ENCODE assay signal across 13 cellular contexts in the genomic region with DNA sequence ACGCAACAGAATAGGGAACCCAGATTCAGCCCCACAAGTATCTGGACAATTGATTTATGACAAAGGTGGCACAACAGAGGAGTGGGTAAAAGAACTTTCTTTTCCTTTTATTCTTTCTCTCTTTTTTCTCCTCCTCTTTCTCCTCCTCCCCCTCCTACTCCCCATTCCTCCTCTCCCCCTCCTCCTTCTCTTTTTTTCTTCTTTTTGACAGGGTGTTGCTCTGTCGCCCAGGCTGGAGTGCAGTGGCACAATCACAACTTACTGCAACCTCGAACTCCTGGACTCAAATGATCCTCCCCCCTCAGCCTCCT. TPM values are rescaled to one million over a fixed set of nuclear protein-coding genes. Genes with fewer than 3 reads are reported as not detected.
DNase-seq lines count a peak whose midpoint lies in the region; TF ChIP-seq lines count a peak whose summit lies in the region.
"Had no signal": no experiment of that assay in that cellular context is flagged by ENCODE, and none has a peak within 500 bp of the region (broad histone marks: within the 10 kb centered on the region; RNA-seq: fewer than 3 reads in every experiment).

No MANE protein-coding gene starts in this region.

- H3K4ac ChIP-seq in mesenchymal stem cell (ENCODE audit: low read depth in 1 of 2, low read length in 2 of 2) = no peak overlapping the region

- H3K4me3 ChIP-seq in mesenchymal stem cell (ENCODE audit: insufficient read depth in 1 of 2, low read depth in 1 of 2, low read length in 2 of 2) (peak overlapping the region in 1 of 2 experiments; percentile 83), brain microvascular endothelial cell (ENCODE audit: low read depth, low read length) (no peak overlapping the region)

- no peak overlapping the region for H4K8ac ChIP-seq in mesenchymal stem cell (ENCODE audit: low read length)

- peak overlapping the region; percentile 85 for H3K9ac ChIP-seq in mesenchymal stem cell (ENCODE audit: low read length)

- H3K9me3 ChIP-seq in mesenchymal stem cell (ENCODE audit: control insufficient read depth, low read length) = no peaks in the 10 kb centered on the region
- H3K9me3 ChIP-seq: right atrium auricular region had no signal

- peaks cover 13% of the 10 kb centered on the region for H3K4me1 ChIP-seq in mesenchymal stem cell (ENCODE audit: control insufficient read depth, insufficient read depth, low read depth, low read length)

- no peak overlapping the region for H4K91ac ChIP-seq in mesenchymal stem cell (ENCODE audit: low read length)

- H3K36me3 ChIP-seq in mesenchymal stem cell (ENCODE audit: control insufficient read depth in 1 of 2, insufficient read depth in 2 of 2, low read depth in 1 of 2, low read length in 2 of 2) (no peaks in the 10 kb centered on the region), brain microvascular endothelial cell (replicated peaks) (no peaks in the 10 kb centered on the region)
- H3K36me3 ChIP-seq: right atrium auricular region had no signal

- no peak overlapping the region for H2BK15ac ChIP-seq in mesenchymal stem cell (ENCODE audit: low read depth, poor library complexity, severe bottlenecking)

- H3K18ac ChIP-seq in mesenchymal stem cell (ENCODE audit: low read depth in 1 of 2, low read length in 2 of 2) = no peak overlapping the region

- peak overlapping the region; percentile 47 for H3K4me3 Mint-ChIP-seq in activated naive CD8-positive, alpha-beta T cell treated with anti-CD3 and anti-CD28 coated beads for 36 hours
- H3K4me3 Mint-ChIP-seq in type B pancreatic cell = peak overlapping the region; percentile 98

- H3K14ac ChIP-seq in mesenchymal stem cell (ENCODE audit: low read length in 2 of 2) = no peak overlapping the region

- no peak overlapping the region for H3K23ac ChIP-seq in mesenchymal stem cell (ENCODE audit: low read length in 2 of 2)

- H3K9me3 Mint-ChIP-seq in activated naive CD8-positive, alpha-beta T cell treated with anti-CD3 and anti-CD28 coated beads for 36 hours = no peaks in the 10 kb centered on the region
- no peaks in the 10 kb centered on the region for H3K9me3 Mint-ChIP-seq in type B pancreatic cell

- peak overlapping the region; percentile 9 for H3K27ac ChIP-seq in mesenchymal stem cell (ENCODE audit: low read length, poor library complexity, severe bottlenecking)
- no peak overlapping the region for H3K27ac ChIP-seq in brain microvascular endothelial cell

- no peak overlapping the region for H2BK12ac ChIP-seq in mesenchymal stem cell (ENCODE audit: low read length in 2 of 2)

- H3K4me1 Mint-ChIP-seq in activated naive CD8-positive, alpha-beta T cell treated with anti-CD3 and anti-CD28 coated beads for 36 hours = peaks cover 41% of the 10 kb centered on the region
- peaks cover 3% of the 10 kb centered on the region for H3K4me1 Mint-ChIP-seq in type B pancreatic cell (ENCODE audit: unreplicated experiment)

- TF ChIP-seq CTCF in type B pancreatic cell (conservative IDR thresholded peaks at IDR 0.05) = no peak
- TF ChIP-seq CTCF in brain microvascular endothelial cell (IDR thresholded peaks at IDR 0.05; ENCODE audit: low read depth, low read length, missing control alignments) = no peak

- H3K36me3 Mint-ChIP-seq in activated naive CD8-positive, alpha-beta T cell treated with anti-CD3 and anti-CD28 coated beads for 36 hours = no peaks in the 10 kb centered on the region
- H3K36me3 Mint-ChIP-seq in type B pancreatic cell = no peaks in the 10 kb centered on the region

- H2AK5ac ChIP-seq in mesenchymal stem cell (ENCODE audit: low read length, severe bottlenecking) = peak overlapping the region; percentile 18

- H2BK5ac ChIP-seq in mesenchymal stem cell (ENCODE audit: low read depth, low read length, poor library complexity, severe bottlenecking) = no peak overlapping the region

- in situ Hi-C loops in brain microvascular endothelial cell (cut with HindIII; ENCODE audit: low pct_ligation_motif_present, low sequenced_read_pairs) = no loop called here

- no peak overlapping the region for H2AFZ ChIP-seq in mesenchymal stem cell (ENCODE audit: low read depth, low read length)

- H3K27ac Mint-ChIP-seq in activated naive CD8-positive, alpha-beta T cell treated with anti-CD3 and anti-CD28 coated beads for 36 hours = no peak overlapping the region
- no peak overlapping the region for H3K27ac Mint-ChIP-seq in type B pancreatic cell

- no peak overlapping the region for H2BK120ac ChIP-seq in mesenchymal stem cell (ENCODE audit: low read depth, low read length)

- peak; percentile 27 for DNase-seq in activated effector memory CD4-positive, alpha-beta T cell treated with anti-CD3 and anti-CD28 coated beads, Interleukin-2, amount 50 U/mL, for 16 hours
- DNase-seq in activated effector memory CD4-positive, alpha-beta T cell treated with Interleukin-2 at 50 U/mL for 16 hours = no peak
- DNase-seq in activated naive CD8-positive, alpha-beta T cell treated with anti-CD3 and anti-CD28 coated beads for 36 hours = no peak
- DNase-seq in mesenchymal stem cell (no peak), type B pancreatic cell (ENCODE audit: extremely low spot score, unreplicated experiment) (no peak), NCI-H524 (lab: John Stamatoyannopoulos, UW) (no peak), brain microvascular endothelial cell (no peak), mesenteric fat pad (ENCODE audit: low spot score) (no peak)
- DNase-seq: stimulated activated CD8-positive, alpha-beta memory T cell treated with anti-CD3 and anti-CD28 coated beads, Interleukin-4, amount 100 ng/mL, for 48 hours; T-helper 9 cell had no signal

- H3K27me3 ChIP-seq in mesenchymal stem cell (ENCODE audit: control insufficient read depth in 1 of 2, insufficient read depth in 1 of 2, low read length in 2 of 2) = no peaks in the 10 kb centered on the region
- H3K27me3 ChIP-seq in brain microvascular endothelial cell (replicated peaks) = no peaks in the 10 kb centered on the region
- H3K27me3 ChIP-seq: right atrium auricular region had no signal

- H3K79me1 ChIP-seq in mesenchymal stem cell (replicated peaks; ENCODE audit: low read length, poor library complexity, severe bottlenecking) = no peaks in the 10 kb centered on the region

- H3K4me2 ChIP-seq in mesenchymal stem cell (ENCODE audit: low read length, poor library complexity, severe bottlenecking) = no peak overlapping the region

- peaks cover 10% of the 10 kb centered on the region for H3K27me3 Mint-ChIP-seq in activated naive CD8-positive, alpha-beta T cell treated with anti-CD3 and anti-CD28 coated beads for 36 hours
- H3K27me3 Mint-ChIP-seq in type B pancreatic cell = peaks cover 17% of the 10 kb centered on the region

- WGBS in mesenchymal stem cell = 64% methylated on average over 3 of the region's 3 CpGs

RNA-seq across cellular contexts. Expression of a gene that starts 16.1 kb away (rescaled TPM):
- 10 to 100 TPM; 25.5 to 28.4 TPM for total RNA-seq in activated naive CD8-positive, alpha-beta T cell treated with anti-CD3 and anti-CD28 coated beads for 36 hours
- 0.64 TPM for polyA plus RNA-seq in mesenchymal stem cell (2013, experiment 1 of 2)
- 0.75 TPM for polyA plus RNA-seq in mesenchymal stem cell (2013, experiment 2 of 2)
- total RNA-seq in type B pancreatic cell (ENCODE audit: low replicate concordance) (0.34 TPM in 1 of 2 replicates, not detected in the other), mesenteric fat pad (1.5 TPM)

RNA-seq across cellular contexts. Expression of a gene that starts 16.3 kb away (rescaled TPM):
- 10 to 100 TPM; 54.9 to 55.5 TPM for total RNA-seq in activated naive CD8-positive, alpha-beta T cell treated with anti-CD3 and anti-CD28 coated beads for 36 hours
- polyA plus RNA-seq in mesenchymal stem cell (2013, experiment 1 of 2) = 1.5 TPM
- polyA plus RNA-seq in mesenchymal stem cell (2013, experiment 2 of 2) = 1.8 TPM
- 0.31 TPM in 1 of 2 replicates, not detected in the other for total RNA-seq in type B pancreatic cell (ENCODE audit: low replicate concordance)
- total RNA-seq in mesenteric fat pad = 12.5 TPM

RNA-seq across cellular contexts. Expression of a gene that starts 36.3 kb away (rescaled TPM):
- not detected for total RNA-seq in activated naive CD8-positive, alpha-beta T cell treated with anti-CD3 and anti-CD28 coated beads for 36 hours
- 0.77 TPM for polyA plus RNA-seq in mesenchymal stem cell (2013, experiment 1 of 2)
- polyA plus RNA-seq in mesenchymal stem cell (2013, experiment 2 of 2) = 0.81 TPM
- total RNA-seq in type B pancreatic cell (ENCODE audit: low replicate concordance) (0.81 TPM in 1 of 2 replicates, not detected in the other), mesenteric fat pad (1.8 TPM)
- total RNA-seq: HT1080, kidney epithelial cell had no signal

Comparison
In these comparisons a context has a peak if more than half of its experiments do, and no peak if none do; other contexts are left out.
1. RNA of a gene that starts 16.1 kb away (total RNA-seq): 25.5 to 28.4 TPM in activated naive CD8-positive, alpha-beta T cell treated with anti-CD3 and anti-CD28 coated beads for 36 hours; 1.5 TPM in mesenteric fat pad (single experiment) and 0.34 TPM in type B pancreatic cell; every median in the first group is over 10 times any median in the second.
2. RNA of a gene that starts 16.3 kb away (total RNA-seq): 54.9 to 55.5 TPM in activated naive CD8-positive, alpha-beta T cell treated with anti-CD3 and anti-CD28 coated beads for 36 hours and 12.5 TPM in mesenteric fat pad (single experiment); 0.31 TPM in type B pancreatic cell; every median in the first group is over 10 times any median in the second.